1 cellular context compared by ENCODE assay signal in the genomic region with DNA sequence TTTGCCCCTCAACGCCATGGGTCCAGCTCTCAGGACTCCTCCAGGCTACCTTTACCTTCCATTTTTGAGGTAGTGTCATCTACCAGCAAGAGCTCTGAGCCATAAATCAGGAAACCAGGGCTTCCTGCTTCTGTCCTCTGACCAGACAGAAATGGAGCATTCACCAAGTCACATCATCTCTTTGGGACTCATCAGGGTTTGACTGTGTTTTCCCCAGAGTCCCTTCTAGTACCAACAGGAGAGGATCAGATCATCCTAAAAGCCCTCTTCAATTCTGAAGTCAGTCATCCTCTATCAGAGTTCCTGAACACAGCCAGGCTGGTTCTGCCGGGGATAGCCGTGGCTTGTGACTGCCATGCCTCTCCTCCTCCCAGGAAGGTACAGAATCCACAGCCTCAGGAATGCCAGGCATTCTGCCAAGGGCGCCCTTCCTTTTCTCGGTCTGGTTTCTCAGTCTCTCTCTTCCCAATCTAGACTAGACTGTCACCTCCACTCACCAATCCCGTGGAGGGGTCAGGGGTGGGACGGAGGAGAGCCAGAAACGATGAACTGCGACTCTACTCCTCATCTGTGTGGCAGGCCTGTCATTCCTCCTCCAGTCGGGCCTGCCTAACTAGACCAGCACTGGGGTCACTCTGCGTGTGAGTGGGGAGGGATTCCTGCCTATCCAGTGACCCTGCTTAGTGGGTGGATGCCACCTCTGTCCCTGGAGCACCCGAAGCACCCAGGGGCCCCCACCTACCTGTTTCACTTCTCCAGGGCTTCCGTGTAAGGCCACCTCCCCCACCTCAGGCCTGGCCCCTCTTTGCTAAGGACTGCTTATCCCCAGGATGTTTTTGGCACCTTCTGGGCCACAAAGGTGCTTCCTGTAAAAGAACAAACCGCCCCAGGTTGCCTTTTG.
A peak's percentile ranks its signal among the peaks of the same experiment; 100 is the strongest.
TF ChIP-seq lines count a peak whose summit lies in the region.

No MANE protein-coding gene starts in this region.

TF ChIP-seq in HepG2, 621 proteins besides CTCF, POLR2A, EP300 and RAD21 (continued from another document and continues in another):
- 0 out of 2 replicates have a peak, but pooled peaks have one; percentile 25 for TF ChIP-seq HNRNPL (IDR thresholded peaks at IDR 0.05; ENCODE audit: low read depth, low read length)
- 0 out of 2 replicates have a peak, but pooled peaks have one; percentile 44 for TF ChIP-seq ZNF75D (CRISPR knock-in tag; IDR thresholded peaks at IDR 0.05; ENCODE audit: borderline replicate concordance)
- TF ChIP-seq, protein P1, sequence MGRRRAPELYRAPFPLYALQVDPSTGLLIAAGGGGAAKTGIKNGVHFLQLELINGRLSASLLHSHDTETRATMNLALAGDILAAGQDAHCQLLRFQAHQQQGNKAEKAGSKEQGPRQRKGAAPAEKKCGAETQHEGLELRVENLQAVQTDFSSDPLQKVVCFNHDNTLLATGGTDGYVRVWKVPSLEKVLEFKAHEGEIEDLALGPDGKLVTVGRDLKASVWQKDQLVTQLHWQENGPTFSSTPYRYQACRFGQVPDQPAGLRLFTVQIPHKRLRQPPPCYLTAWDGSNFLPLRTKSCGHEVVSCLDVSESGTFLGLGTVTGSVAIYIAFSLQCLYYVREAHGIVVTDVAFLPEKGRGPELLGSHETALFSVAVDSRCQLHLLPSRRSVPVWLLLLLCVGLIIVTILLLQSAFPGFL (CRISPR knock-in tag; IDR thresholded peaks at IDR 0.05): no peak
- TF ChIP-seq MED8 (CRISPR knock-in tag; IDR thresholded peaks at IDR 0.05; ENCODE audit: insufficient replicate concordance): no peak
- TF ChIP-seq KMT2B (CRISPR knock-in tag; IDR thresholded peaks at IDR 0.05): no peak
- TF ChIP-seq, protein P2, sequence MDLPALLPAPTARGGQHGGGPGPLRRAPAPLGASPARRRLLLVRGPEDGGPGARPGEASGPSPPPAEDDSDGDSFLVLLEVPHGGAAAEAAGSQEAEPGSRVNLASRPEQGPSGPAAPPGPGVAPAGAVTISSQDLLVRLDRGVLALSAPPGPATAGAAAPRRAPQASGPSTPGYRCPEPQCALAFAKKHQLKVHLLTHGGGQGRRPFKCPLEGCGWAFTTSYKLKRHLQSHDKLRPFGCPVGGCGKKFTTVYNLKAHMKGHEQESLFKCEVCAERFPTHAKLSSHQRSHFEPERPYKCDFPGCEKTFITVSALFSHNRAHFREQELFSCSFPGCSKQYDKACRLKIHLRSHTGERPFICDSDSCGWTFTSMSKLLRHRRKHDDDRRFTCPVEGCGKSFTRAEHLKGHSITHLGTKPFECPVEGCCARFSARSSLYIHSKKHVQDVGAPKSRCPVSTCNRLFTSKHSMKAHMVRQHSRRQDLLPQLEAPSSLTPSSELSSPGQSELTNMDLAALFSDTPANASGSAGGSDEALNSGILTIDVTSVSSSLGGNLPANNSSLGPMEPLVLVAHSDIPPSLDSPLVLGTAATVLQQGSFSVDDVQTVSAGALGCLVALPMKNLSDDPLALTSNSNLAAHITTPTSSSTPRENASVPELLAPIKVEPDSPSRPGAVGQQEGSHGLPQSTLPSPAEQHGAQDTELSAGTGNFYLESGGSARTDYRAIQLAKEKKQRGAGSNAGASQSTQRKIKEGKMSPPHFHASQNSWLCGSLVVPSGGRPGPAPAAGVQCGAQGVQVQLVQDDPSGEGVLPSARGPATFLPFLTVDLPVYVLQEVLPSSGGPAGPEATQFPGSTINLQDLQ (CRISPR knock-in tag; IDR thresholded peaks at IDR 0.05): no peak
- TF ChIP-seq ZNF274 (CRISPR knock-in tag; IDR thresholded peaks at IDR 0.05): 0 out of 2 replicates have a peak, but pooled peaks have one; percentile 35
- peak; percentile 40; the same call in 1 of the 2 replicates for TF ChIP-seq ZNF350 (CRISPR knock-in tag; IDR thresholded peaks at IDR 0.05; ENCODE audit: borderline replicate concordance, low read depth)
- 0 out of 2 replicates have a peak, but pooled peaks have one; percentile 8 for TF ChIP-seq HDAC2 (CRISPR knock-in tag; IDR thresholded peaks at IDR 0.05)
- TF ChIP-seq, protein P3, sequence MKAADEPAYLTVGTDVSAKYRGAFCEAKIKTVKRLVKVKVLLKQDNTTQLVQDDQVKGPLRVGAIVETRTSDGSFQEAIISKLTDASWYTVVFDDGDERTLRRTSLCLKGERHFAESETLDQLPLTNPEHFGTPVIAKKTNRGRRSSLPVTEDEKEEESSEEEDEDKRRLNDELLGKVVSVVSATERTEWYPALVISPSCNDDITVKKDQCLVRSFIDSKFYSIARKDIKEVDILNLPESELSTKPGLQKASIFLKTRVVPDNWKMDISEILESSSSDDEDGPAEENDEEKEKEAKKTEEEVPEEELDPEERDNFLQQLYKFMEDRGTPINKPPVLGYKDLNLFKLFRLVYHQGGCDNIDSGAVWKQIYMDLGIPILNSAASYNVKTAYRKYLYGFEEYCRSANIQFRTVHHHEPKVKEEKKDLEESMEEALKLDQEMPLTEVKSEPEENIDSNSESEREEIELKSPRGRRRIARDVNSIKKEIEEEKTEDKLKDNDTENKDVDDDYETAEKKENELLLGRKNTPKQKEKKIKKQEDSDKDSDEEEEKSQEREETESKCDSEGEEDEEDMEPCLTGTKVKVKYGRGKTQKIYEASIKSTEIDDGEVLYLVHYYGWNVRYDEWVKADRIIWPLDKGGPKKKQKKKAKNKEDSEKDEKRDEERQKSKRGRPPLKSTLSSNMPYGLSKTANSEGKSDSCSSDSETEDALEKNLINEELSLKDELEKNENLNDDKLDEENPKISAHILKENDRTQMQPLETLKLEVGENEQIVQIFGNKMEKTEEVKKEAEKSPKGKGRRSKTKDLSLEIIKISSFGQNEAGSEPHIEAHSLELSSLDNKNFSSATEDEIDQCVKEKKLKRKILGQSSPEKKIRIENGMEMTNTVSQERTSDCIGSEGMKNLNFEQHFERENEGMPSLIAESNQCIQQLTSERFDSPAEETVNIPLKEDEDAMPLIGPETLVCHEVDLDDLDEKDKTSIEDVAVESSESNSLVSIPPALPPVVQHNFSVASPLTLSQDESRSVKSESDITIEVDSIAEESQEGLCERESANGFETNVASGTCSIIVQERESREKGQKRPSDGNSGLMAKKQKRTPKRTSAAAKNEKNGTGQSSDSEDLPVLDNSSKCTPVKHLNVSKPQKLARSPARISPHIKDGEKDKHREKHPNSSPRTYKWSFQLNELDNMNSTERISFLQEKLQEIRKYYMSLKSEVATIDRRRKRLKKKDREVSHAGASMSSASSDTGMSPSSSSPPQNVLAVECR (CRISPR knock-in tag; IDR thresholded peaks at IDR 0.05; ENCODE audit: borderline replicate concordance): peak; percentile 23; the same call in 1 of the 2 replicates
- 0 out of 2 replicates have a peak, but pooled peaks have one; percentile 28 for TF ChIP-seq MYNN (CRISPR knock-in tag; IDR thresholded peaks at IDR 0.05; ENCODE audit: low read depth)
- TF ChIP-seq ZNF329 (CRISPR knock-in tag; IDR thresholded peaks at IDR 0.05; ENCODE audit: low read depth): peak; percentile 50; the same call in 1 of the 2 replicates
- TF ChIP-seq ZBTB43 (CRISPR knock-in tag; conservative IDR thresholded peaks at IDR 0.05): no peak
- peak; percentile 56 for TF ChIP-seq TEAD3 (CRISPR knock-in tag; optimal IDR thresholded peaks at IDR 0.05; ENCODE audit: borderline replicate concordance)
- 0 out of 2 replicates have a peak, but pooled peaks have one; percentile 32 for TF ChIP-seq PHF20 (CRISPR knock-in tag; IDR thresholded peaks at IDR 0.05)
- no peak for TF ChIP-seq ZFP1 (CRISPR knock-in tag; IDR thresholded peaks at IDR 0.05)
- TF ChIP-seq PHF21A (CRISPR knock-in tag; IDR thresholded peaks at IDR 0.05): no peak
- no peak for TF ChIP-seq ZNF124 (CRISPR knock-in tag; IDR thresholded peaks at IDR 0.05)
- no peak for TF ChIP-seq ZNF564 (CRISPR knock-in tag; IDR thresholded peaks at IDR 0.05)
- 0 out of 2 replicates have a peak, but pooled peaks have one; percentile 52 for TF ChIP-seq NAIF1 (CRISPR knock-in tag; IDR thresholded peaks at IDR 0.05; ENCODE audit: borderline replicate concordance)
- TF ChIP-seq BORCS8-MEF2B (CRISPR knock-in tag; IDR thresholded peaks at IDR 0.05): peak; percentile 72; the same call in 1 of the 2 replicates
- TF ChIP-seq, protein P4, sequence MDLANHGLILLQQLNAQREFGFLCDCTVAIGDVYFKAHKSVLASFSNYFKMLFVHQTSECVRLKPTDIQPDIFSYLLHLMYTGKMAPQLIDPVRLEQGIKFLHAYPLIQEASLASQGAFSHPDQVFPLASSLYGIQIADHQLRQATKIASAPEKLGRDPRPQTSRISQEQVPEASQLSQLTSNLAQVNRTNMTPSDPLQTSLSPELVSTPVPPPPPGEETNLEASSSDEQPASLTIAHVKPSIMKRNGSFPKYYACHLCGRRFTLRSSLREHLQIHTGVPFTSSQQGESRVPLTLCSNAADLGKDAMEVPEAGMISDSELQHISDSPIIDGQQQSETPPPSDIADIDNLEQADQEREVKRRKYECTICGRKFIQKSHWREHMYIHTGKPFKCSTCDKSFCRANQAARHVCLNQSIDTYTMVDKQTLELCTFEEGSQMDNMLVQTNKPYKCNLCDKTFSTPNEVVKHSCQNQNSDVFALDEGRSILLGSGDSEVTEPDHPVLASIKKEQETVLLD (CRISPR knock-in tag; IDR thresholded peaks at IDR 0.05; ENCODE audit: low read depth): no peak
- no peak for TF ChIP-seq REL (CRISPR knock-in tag; conservative IDR thresholded peaks at IDR 0.05)
- peak; percentile 49; the same call in 1 of the 2 replicates for TF ChIP-seq ZNF337 (CRISPR knock-in tag; IDR thresholded peaks at IDR 0.05; ENCODE audit: borderline replicate concordance, low read depth)
- TF ChIP-seq FOXO1 (CRISPR knock-in tag; IDR thresholded peaks at IDR 0.05): no peak
- TF ChIP-seq RFX5 (IDR thresholded peaks at IDR 0.05; ENCODE audit: low read depth, low read length): no peak
- no peak for TF ChIP-seq MED13 (CRISPR knock-in tag; IDR thresholded peaks at IDR 0.05)
- TF ChIP-seq, protein P5, sequence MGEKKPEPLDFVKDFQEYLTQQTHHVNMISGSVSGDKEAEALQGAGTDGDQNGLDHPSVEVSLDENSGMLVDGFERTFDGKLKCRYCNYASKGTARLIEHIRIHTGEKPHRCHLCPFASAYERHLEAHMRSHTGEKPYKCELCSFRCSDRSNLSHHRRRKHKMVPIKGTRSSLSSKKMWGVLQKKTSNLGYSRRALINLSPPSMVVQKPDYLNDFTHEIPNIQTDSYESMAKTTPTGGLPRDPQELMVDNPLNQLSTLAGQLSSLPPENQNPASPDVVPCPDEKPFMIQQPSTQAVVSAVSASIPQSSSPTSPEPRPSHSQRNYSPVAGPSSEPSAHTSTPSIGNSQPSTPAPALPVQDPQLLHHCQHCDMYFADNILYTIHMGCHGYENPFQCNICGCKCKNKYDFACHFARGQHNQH (CRISPR knock-in tag; IDR thresholded peaks at IDR 0.05): no peak
- TF ChIP-seq ZNF30 (CRISPR knock-in tag; IDR thresholded peaks at IDR 0.05): no peak
- TF ChIP-seq, protein P6, sequence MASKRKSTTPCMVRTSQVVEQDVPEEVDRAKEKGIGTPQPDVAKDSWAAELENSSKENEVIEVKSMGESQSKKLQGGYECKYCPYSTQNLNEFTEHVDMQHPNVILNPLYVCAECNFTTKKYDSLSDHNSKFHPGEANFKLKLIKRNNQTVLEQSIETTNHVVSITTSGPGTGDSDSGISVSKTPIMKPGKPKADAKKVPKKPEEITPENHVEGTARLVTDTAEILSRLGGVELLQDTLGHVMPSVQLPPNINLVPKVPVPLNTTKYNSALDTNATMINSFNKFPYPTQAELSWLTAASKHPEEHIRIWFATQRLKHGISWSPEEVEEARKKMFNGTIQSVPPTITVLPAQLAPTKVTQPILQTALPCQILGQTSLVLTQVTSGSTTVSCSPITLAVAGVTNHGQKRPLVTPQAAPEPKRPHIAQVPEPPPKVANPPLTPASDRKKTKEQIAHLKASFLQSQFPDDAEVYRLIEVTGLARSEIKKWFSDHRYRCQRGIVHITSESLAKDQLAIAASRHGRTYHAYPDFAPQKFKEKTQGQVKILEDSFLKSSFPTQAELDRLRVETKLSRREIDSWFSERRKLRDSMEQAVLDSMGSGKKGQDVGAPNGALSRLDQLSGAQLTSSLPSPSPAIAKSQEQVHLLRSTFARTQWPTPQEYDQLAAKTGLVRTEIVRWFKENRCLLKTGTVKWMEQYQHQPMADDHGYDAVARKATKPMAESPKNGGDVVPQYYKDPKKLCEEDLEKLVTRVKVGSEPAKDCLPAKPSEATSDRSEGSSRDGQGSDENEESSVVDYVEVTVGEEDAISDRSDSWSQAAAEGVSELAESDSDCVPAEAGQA (IDR thresholded peaks at IDR 0.05; ENCODE audit: low read depth): no peak
- TF ChIP-seq, protein P6 (CRISPR knock-in tag; IDR thresholded peaks at IDR 0.05; ENCODE audit: borderline replicate concordance): no peak
- no peak for TF ChIP-seq ZNF224 (CRISPR knock-in tag; IDR thresholded peaks at IDR 0.05)
- peak; percentile 55 for TF ChIP-seq AGO2 (optimal IDR thresholded peaks at IDR 0.05; ENCODE audit: low read depth, low read length)
- TF ChIP-seq SOX13 (IDR thresholded peaks at IDR 0.05): no peak
- peak in 1 of 2 experiments; percentile 24; a peak in 1 of 4 replicates for TF ChIP-seq SOX13 (CRISPR knock-in tag; conservative IDR thresholded peaks at IDR 0.05 in 1 of 2, IDR thresholded peaks at IDR 0.05 in 1 of 2)
- no peak for TF ChIP-seq BHLHE40 (IDR thresholded peaks at IDR 0.05; ENCODE audit: low read length)
- TF ChIP-seq SRSF4 (IDR thresholded peaks at IDR 0.05; ENCODE audit: low read depth, low read length, poor library complexity, severe bottlenecking): no peak
- 0 out of 2 replicates have a peak, but pooled peaks have one; percentile 42 for TF ChIP-seq ARNT2 (CRISPR knock-in tag; IDR thresholded peaks at IDR 0.05; ENCODE audit: low read depth)
- no peak for TF ChIP-seq ZNF773 (CRISPR knock-in tag; IDR thresholded peaks at IDR 0.05; ENCODE audit: borderline replicate concordance)
